ENCODE assay signal across 10 cellular contexts in genomic region chr19:33798701-33799111, GRCh38. TPM values are rescaled to one million over a fixed set of nuclear protein-coding genes. Genes with fewer than 3 reads are reported as not detected.
A peak's percentile ranks its signal among the peaks of the same experiment; 100 is the strongest.
DNase-seq lines count a peak whose midpoint lies in the region; ATAC-seq and TF ChIP-seq lines count a peak whose summit lies in the region.
"Had no signal": no experiment of that assay in that cellular context is flagged by ENCODE, and none has a peak within 500 bp of the region (broad histone marks: within the 10 kb centered on the region; RNA-seq: fewer than 3 reads in every experiment).

No MANE protein-coding gene starts in this region.

- H3K4me1 ChIP-seq in NT2/D1 (ENCODE audit: insufficient read depth, insufficient read length) = peaks cover 5% of the 10 kb centered on the region
- no peaks in the 10 kb centered on the region for H3K4me1 ChIP-seq in naive thymus-derived CD4-positive, alpha-beta T cell (ENCODE audit: control insufficient read depth in 2 of 2, insufficient read depth in 2 of 2, low read length in 2 of 2)

- no peaks in the 10 kb centered on the region for H3K36me3 Mint-ChIP-seq in naive thymus-derived CD4-positive, alpha-beta T cell
- no peaks in the 10 kb centered on the region for H3K36me3 Mint-ChIP-seq in stimulated activated memory B cell treated with anti-CD40 and anti-IgM and Interleukin-4, amounts not matched to agents 10 μg/mL and 1 μg/mL and 100 μg/mL, for 72 hours

- peak overlapping the region; percentile 93 for H3K9ac ChIP-seq in NT2/D1 (ENCODE audit: insufficient read length, low read depth)

- H3K36me3 ChIP-seq in NT2/D1 (ENCODE audit: insufficient read depth, insufficient read length, low read length) = peaks cover 44% of the 10 kb centered on the region
- no peaks in the 10 kb centered on the region for H3K36me3 ChIP-seq in naive thymus-derived CD4-positive, alpha-beta T cell (ENCODE audit: control insufficient read depth in 2 of 3, insufficient read depth in 3 of 3, low read length in 3 of 3)

- H3K9me3 ChIP-seq in NT2/D1 (ENCODE audit: insufficient read depth, low read length) = no peaks in the 10 kb centered on the region
- no peaks in the 10 kb centered on the region for H3K9me3 ChIP-seq in naive thymus-derived CD4-positive, alpha-beta T cell (ENCODE audit: control insufficient read depth in 2 of 3, low read length in 3 of 3)

- peaks cover 8 to 36% (median 13%) of the 10 kb centered on the region in 5 donors for H3K27me3 Mint-ChIP-seq in naive thymus-derived CD4-positive, alpha-beta T cell
- peaks cover 9% of the 10 kb centered on the region for H3K27me3 Mint-ChIP-seq in stimulated activated memory B cell treated with anti-CD40 and anti-IgM and Interleukin-4, amounts not matched to agents 10 μg/mL and 1 μg/mL and 100 μg/mL, for 72 hours

- no peaks in the 10 kb centered on the region for H3K9me3 Mint-ChIP-seq in naive thymus-derived CD4-positive, alpha-beta T cell
- no peaks in the 10 kb centered on the region for H3K9me3 Mint-ChIP-seq in stimulated activated memory B cell treated with anti-CD40 and anti-IgM and Interleukin-4, amounts not matched to agents 10 μg/mL and 1 μg/mL and 100 μg/mL, for 72 hours
- H3K9me3 Mint-ChIP-seq: stimulated activated naive CD8-positive, alpha-beta T cell treated with anti-CD3 and anti-CD28 coated beads, Interleukin-15, Interleukin-2, amounts not matched to agents 100 ng/mL and 50 ng/mL, for 24 hours had no signal

- POLR2A ChIA-PET in AG04449 (lab: Yijun Ruan, JAX) = no interaction called here
- POLR2A ChIA-PET in naive thymus-derived CD4-positive, alpha-beta T cell (lab: Charles Lee) = no interaction called here

- H3K4me3 ChIP-seq in AG04449 (ENCODE audit: low read depth, low read length) = peak overlapping the region; percentile 74
- H3K4me3 ChIP-seq in NT2/D1 (ENCODE audit: insufficient read length, low read depth) = peak overlapping the region; percentile 65
- peak overlapping the region; percentile 48 for H3K4me3 ChIP-seq in epithelial cell of esophagus (ENCODE audit: low read length)
- no peak overlapping the region for H3K4me3 ChIP-seq in naive thymus-derived CD4-positive, alpha-beta T cell (ENCODE audit: low read length)

- intact Hi-C loops in naive thymus-derived CD4-positive, alpha-beta T cell (cut with micrococcal nuclease) = no loop called here

- no peak for ATAC-seq in naive thymus-derived CD4-positive, alpha-beta T cell
- ATAC-seq in activated CD4-positive, CD25-positive, alpha-beta regulatory T cell treated with anti-CD3 and anti-CD28 coated beads, Interleukin-2, amount 50 U/mL, for 24 hours = no peak
- no peak for ATAC-seq in stimulated activated memory B cell treated with anti-CD40 and anti-IgM and Interleukin-4, amounts not matched to agents 10 μg/mL and 1 μg/mL and 100 μg/mL, for 72 hours
- ATAC-seq: Panc1 had no signal

- DNase-seq in AG04449 (ENCODE audit: low read depth, low spot score) (no peak), NT2/D1 (ENCODE audit: low read depth, low spot score) (no peak), epithelial cell of esophagus (ENCODE audit: low read depth) (peak; percentile 25), HCEC 1CT (no peak), erythroblast (lab: John Stamatoyannopoulos, UW) (no peak)
- no peak for DNase-seq in naive thymus-derived CD4-positive, alpha-beta T cell

- H3K4me1 Mint-ChIP-seq in naive thymus-derived CD4-positive, alpha-beta T cell = peaks cover 0 to 12% (median 0%) of the 10 kb centered on the region in 7 donors
- no peaks in the 10 kb centered on the region for H3K4me1 Mint-ChIP-seq in stimulated activated memory B cell treated with anti-CD40 and anti-IgM and Interleukin-4, amounts not matched to agents 10 μg/mL and 1 μg/mL and 100 μg/mL, for 72 hours

- H3K27me3 ChIP-seq in NT2/D1 (ENCODE audit: insufficient read depth, insufficient read length) = no peaks in the 10 kb centered on the region
- peaks cover 0 to 5% of the 10 kb centered on the region in 2 donors for H3K27me3 ChIP-seq in naive thymus-derived CD4-positive, alpha-beta T cell (ENCODE audit: control insufficient read depth in 2 of 2, insufficient read depth in 2 of 2, low read length in 2 of 2)

- H3K4me3 Mint-ChIP-seq in naive thymus-derived CD4-positive, alpha-beta T cell = peak overlapping the region in 9 of 10 donors; percentile 17 to 85 (median 56)
- H3K4me3 Mint-ChIP-seq in stimulated activated memory B cell treated with anti-CD40 and anti-IgM and Interleukin-4, amounts not matched to agents 10 μg/mL and 1 μg/mL and 100 μg/mL, for 72 hours = no peak overlapping the region
- H3K4me3 Mint-ChIP-seq: stimulated activated naive CD8-positive, alpha-beta T cell treated with anti-CD3 and anti-CD28 coated beads, Interleukin-15, Interleukin-2, amounts not matched to agents 100 ng/mL and 50 ng/mL, for 24 hours had no signal

- H3K27ac ChIP-seq in naive thymus-derived CD4-positive, alpha-beta T cell (ENCODE audit: low read depth, low read length) = no peak overlapping the region

- no peak overlapping the region for H3K27ac Mint-ChIP-seq in naive thymus-derived CD4-positive, alpha-beta T cell
- no peak overlapping the region for H3K27ac Mint-ChIP-seq in stimulated activated memory B cell treated with anti-CD40 and anti-IgM and Interleukin-4, amounts not matched to agents 10 μg/mL and 1 μg/mL and 100 μg/mL, for 72 hours
- H3K27ac Mint-ChIP-seq: stimulated activated naive CD8-positive, alpha-beta T cell treated with anti-CD3 and anti-CD28 coated beads, Interleukin-15, Interleukin-2, amounts not matched to agents 100 ng/mL and 50 ng/mL, for 24 hours had no signal

- TF ChIP-seq CTCF in AG04449 (IDR thresholded peaks at IDR 0.05; ENCODE audit: insufficient read depth, low read length, missing control alignments) (no peak), epithelial cell of esophagus (IDR thresholded peaks at IDR 0.05; ENCODE audit: insufficient read depth, low read depth, low read length, missing control alignments) (no peak)

- CTCF ChIA-PET in AG04449 (lab: Yijun Ruan, JAX) = interaction anchor here (0.8 to 3.2 kb wide), 3 partner anchors 20 to 297 kb away, joined by 3 to 11 read pairs (median 7); no protein-coding TSS in a partner anchor
- CTCF ChIA-PET in naive thymus-derived CD4-positive, alpha-beta T cell (lab: Charles Lee) = no interaction called here

- TF ChIP-seq POLR2A in erythroblast (IDR thresholded peaks at IDR 0.05; ENCODE audit: low read length) = no peak

RNA-seq across cellular contexts. Expression of gene KCTD15, which starts 2.0 kb away (rescaled TPM):
- 10 to 100 TPM in 1 of 5 experiments, 1 to 10 TPM in 3, under 1 TPM in 1; 0.95 to 11.6 (median 2.5) TPM for total RNA-seq in naive thymus-derived CD4-positive, alpha-beta T cell
- polyA plus RNA-seq in naive thymus-derived CD4-positive, alpha-beta T cell = not detected
